In genomic region chr15:60493166-60493565, GRCh38 we compare ENCODE assay signal across 13 cellular contexts. TPM values are rescaled to one million over a fixed set of nuclear protein-coding genes. Genes with fewer than 3 reads are reported as not detected.
DNase-seq lines count a peak whose midpoint lies in the region; ATAC-seq and TF ChIP-seq lines count a peak whose summit lies in the region.
"Had no signal": no experiment of that assay in that cellular context is flagged by ENCODE, and none has a peak within 500 bp of the region (broad histone marks: within the 10 kb centered on the region; RNA-seq: fewer than 3 reads in every experiment).

No MANE protein-coding gene starts in this region.

- POLR2A ChIA-PET in CD4-positive, alpha-beta T cell (lab: Charles Lee): interaction anchor here (1.4 kb wide), 1 partner anchor 13 kb away, joined by 6 read pairs; no protein-coding TSS in a partner anchor

- no peak overlapping the region for H3K4me3 Mint-ChIP-seq in activated T-cell treated with anti-CD3 and anti-CD28 coated beads, Interleukin-2, amount 50 U/mL, for 72 hours
- no peak overlapping the region for H3K4me3 Mint-ChIP-seq in activated T-cell treated with anti-CD3 and anti-CD28 coated beads, Interleukin-2, amount 50 U/mL, for 4 hours
- peak overlapping the region; percentile 11 for H3K4me3 Mint-ChIP-seq in CD4-positive, alpha-beta T cell
- no peak overlapping the region for H3K4me3 Mint-ChIP-seq in activated T-helper 17 cell treated with anti-CD3 and anti-CD28 coated beads, Interleukin-2, amount 50 U/mL, for 72 hours
- H3K4me3 Mint-ChIP-seq: CD14-positive monocyte, H9, IgD-negative memory B cell had no signal

- H3K9me3 Mint-ChIP-seq in activated T-cell treated with anti-CD3 and anti-CD28 coated beads, Interleukin-2, amount 50 U/mL, for 72 hours: no peaks in the 10 kb centered on the region
- no peaks in the 10 kb centered on the region for H3K9me3 Mint-ChIP-seq in activated T-cell treated with anti-CD3 and anti-CD28 coated beads, Interleukin-2, amount 50 U/mL, for 4 hours
- H3K9me3 Mint-ChIP-seq in CD4-positive, alpha-beta T cell: no peaks in the 10 kb centered on the region
- H3K9me3 Mint-ChIP-seq in activated T-helper 17 cell treated with anti-CD3 and anti-CD28 coated beads, Interleukin-2, amount 50 U/mL, for 72 hours: no peaks in the 10 kb centered on the region
- H3K9me3 Mint-ChIP-seq: CD14-positive monocyte, H9, IgD-negative memory B cell had no signal

- H4K20me1 ChIP-seq in Karpas-422 (ENCODE audit: insufficient read depth, low read depth, low read length): no peaks in the 10 kb centered on the region

- no peaks in the 10 kb centered on the region for H3K36me3 ChIP-seq in Karpas-422 (ENCODE audit: insufficient read depth, low read length)

- no peak overlapping the region for H3K27ac ChIP-seq in CD4-positive, alpha-beta T cell (ENCODE audit: low read depth, low read length)
- no peak overlapping the region for H3K27ac ChIP-seq in Karpas-422 (ENCODE audit: low read length)
- H3K27ac ChIP-seq: GM23248 had no signal

- no peak overlapping the region for H2AFZ ChIP-seq in Karpas-422 (ENCODE audit: low read length)
- H2AFZ ChIP-seq: GM23248 had no signal

- CTCF ChIA-PET in CD4-positive, alpha-beta T cell (lab: Charles Lee): no interaction called here

- no peaks in the 10 kb centered on the region for H3K9me3 ChIP-seq in CD4-positive, alpha-beta T cell (ENCODE audit: control insufficient read depth, low read length)
- no peaks in the 10 kb centered on the region for H3K9me3 ChIP-seq in Karpas-422 (ENCODE audit: low read length)

- H3K4me1 Mint-ChIP-seq in activated T-cell treated with anti-CD3 and anti-CD28 coated beads, Interleukin-2, amount 50 U/mL, for 72 hours (ENCODE audit: low read depth): peaks cover 10% of the 10 kb centered on the region
- H3K4me1 Mint-ChIP-seq in activated T-cell treated with anti-CD3 and anti-CD28 coated beads, Interleukin-2, amount 50 U/mL, for 4 hours (ENCODE audit: low read depth): peaks cover 10% of the 10 kb centered on the region
- H3K4me1 Mint-ChIP-seq in CD4-positive, alpha-beta T cell (ENCODE audit: low read depth): peaks cover 17% of the 10 kb centered on the region
- no peaks in the 10 kb centered on the region for H3K4me1 Mint-ChIP-seq in activated T-helper 17 cell treated with anti-CD3 and anti-CD28 coated beads, Interleukin-2, amount 50 U/mL, for 72 hours
- H3K4me1 Mint-ChIP-seq: CD14-positive monocyte had no signal

- H3K36me3 Mint-ChIP-seq in activated T-cell treated with anti-CD3 and anti-CD28 coated beads, Interleukin-2, amount 50 U/mL, for 72 hours (ENCODE audit: insufficient read depth in 2 of 2): peaks cover 2 to 7% of the 10 kb centered on the region in 2 donors
- peaks cover 33% of the 10 kb centered on the region for H3K36me3 Mint-ChIP-seq in activated T-cell treated with anti-CD3 and anti-CD28 coated beads, Interleukin-2, amount 50 U/mL, for 4 hours (ENCODE audit: insufficient read depth)
- H3K36me3 Mint-ChIP-seq in CD4-positive, alpha-beta T cell (ENCODE audit: low read depth): peaks cover 80% of the 10 kb centered on the region
- H3K36me3 Mint-ChIP-seq in activated T-helper 17 cell treated with anti-CD3 and anti-CD28 coated beads, Interleukin-2, amount 50 U/mL, for 72 hours (ENCODE audit: low read depth): peaks cover 97% of the 10 kb centered on the region

- no peaks in the 10 kb centered on the region for H3K4me1 ChIP-seq in Karpas-422 (ENCODE audit: low read length)

- DNase-seq in activated T-cell treated with anti-CD3 and anti-CD28 coated beads, Interleukin-2, amount 50 U/mL, for 72 hours: no peak
- DNase-seq in activated T-cell treated with anti-CD3 and anti-CD28 coated beads, Interleukin-2, amount 50 U/mL, for 4 hours: no peak
- no peak for DNase-seq in CD4-positive, alpha-beta T cell
- DNase-seq in cerebellar nuclear complex (lab: John Stamatoyannopoulos, UW): no peak
- no peak for DNase-seq in GOT3 (lab: John Stamatoyannopoulos, UW)
- no peak for DNase-seq in Karpas-422
- DNase-seq: Calu3, DMS 273 treated with DMSO at 0.1 percent for 48 hours, GM23248, H9 had no signal

- no peak for TF ChIP-seq CTCF in CD4-positive, alpha-beta T cell (IDR thresholded peaks at IDR 0.05)

- H3K27me3 ChIP-seq in CD4-positive, alpha-beta T cell (ENCODE audit: control insufficient read depth, insufficient read depth, low read length): no peaks in the 10 kb centered on the region
- H3K27me3 ChIP-seq in Karpas-422 (ENCODE audit: low read length): no peaks in the 10 kb centered on the region

- ATAC-seq in activated T-cell treated with anti-CD3 and anti-CD28 coated beads, Interleukin-2, amount 50 U/mL, for 72 hours (replicated peaks in 1 of 2): no peak
- ATAC-seq in activated T-cell treated with anti-CD3 and anti-CD28 coated beads, Interleukin-2, amount 50 U/mL, for 4 hours: no peak
- no peak for ATAC-seq in CD4-positive, alpha-beta T cell (ENCODE audit: poor library complexity)
- ATAC-seq in activated T-helper 17 cell treated with anti-CD3 and anti-CD28 coated beads, Interleukin-2, amount 50 U/mL, for 72 hours (replicated peaks): no peak

- H3K27me3 Mint-ChIP-seq in activated T-cell treated with anti-CD3 and anti-CD28 coated beads, Interleukin-2, amount 50 U/mL, for 72 hours (ENCODE audit: low read depth): no peaks in the 10 kb centered on the region
- H3K27me3 Mint-ChIP-seq in activated T-cell treated with anti-CD3 and anti-CD28 coated beads, Interleukin-2, amount 50 U/mL, for 4 hours (ENCODE audit: low read depth): no peaks in the 10 kb centered on the region
- H3K27me3 Mint-ChIP-seq in CD4-positive, alpha-beta T cell: no peaks in the 10 kb centered on the region
- H3K27me3 Mint-ChIP-seq in activated T-helper 17 cell treated with anti-CD3 and anti-CD28 coated beads, Interleukin-2, amount 50 U/mL, for 72 hours: no peaks in the 10 kb centered on the region
- H3K27me3 Mint-ChIP-seq: IgD-negative memory B cell had no signal

- no peaks in the 10 kb centered on the region for H3K9me2 ChIP-seq in Karpas-422 (replicated peaks; ENCODE audit: insufficient read depth, low read length)

- H3K79me2 ChIP-seq in Karpas-422 (ENCODE audit: low read length): no peaks in the 10 kb centered on the region

- H3K4me2 ChIP-seq in Karpas-422 (ENCODE audit: low read depth, low read length, poor library complexity, severe bottlenecking): no peak overlapping the region

- no peak overlapping the region for H3K4me3 ChIP-seq in Karpas-422 (ENCODE audit: low read length)
- H3K4me3 ChIP-seq: GM23248 had no signal

- H3K9ac ChIP-seq in Karpas-422 (ENCODE audit: low read length): no peak overlapping the region
- H3K9ac ChIP-seq: GM23248 had no signal

- intact Hi-C loops in CD4-positive, alpha-beta T cell (cut with DNase I, micrococcal nuclease): no loop called here

- H3K27ac Mint-ChIP-seq in activated T-cell treated with anti-CD3 and anti-CD28 coated beads, Interleukin-2, amount 50 U/mL, for 72 hours: peak overlapping the region; percentile 48
- H3K27ac Mint-ChIP-seq in CD4-positive, alpha-beta T cell: peak overlapping the region; percentile 49
- peak overlapping the region; percentile 15 for H3K27ac Mint-ChIP-seq in activated T-helper 17 cell treated with anti-CD3 and anti-CD28 coated beads, Interleukin-2, amount 50 U/mL, for 72 hours

RNA-seq across cellular contexts. Expression of gene ICE2, which starts 14.2 kb away (rescaled TPM):
- 10 to 100 TPM; 81.5 to 91.7 TPM for total RNA-seq in activated T-cell treated with anti-CD3 and anti-CD28 coated beads, Interleukin-2, amount 50 U/mL, for 72 hours
- 10 to 100 TPM; 51.9 to 66.3 (median 61.4) TPM for total RNA-seq in activated T-cell treated with anti-CD3 and anti-CD28 coated beads, Interleukin-2, amount 50 U/mL, for 4 hours
- 10 to 100 TPM; 20.4 to 23.4 TPM for total RNA-seq in CD4-positive, alpha-beta T cell
- 10 to 100 TPM; 46.0 to 69.3 TPM for total RNA-seq in activated T-helper 17 cell treated with anti-CD3 and anti-CD28 coated beads, Interleukin-2, amount 50 U/mL, for 72 hours
- total RNA-seq in Karpas-422 (2014; rRNA removed; shearing (Covaris generic); ENCODE audit: low replicate concordance): 45.7 and 66.3 TPM in 2 replicates
